ENCODE assay signal across 28 cellular contexts in the genomic region with DNA sequence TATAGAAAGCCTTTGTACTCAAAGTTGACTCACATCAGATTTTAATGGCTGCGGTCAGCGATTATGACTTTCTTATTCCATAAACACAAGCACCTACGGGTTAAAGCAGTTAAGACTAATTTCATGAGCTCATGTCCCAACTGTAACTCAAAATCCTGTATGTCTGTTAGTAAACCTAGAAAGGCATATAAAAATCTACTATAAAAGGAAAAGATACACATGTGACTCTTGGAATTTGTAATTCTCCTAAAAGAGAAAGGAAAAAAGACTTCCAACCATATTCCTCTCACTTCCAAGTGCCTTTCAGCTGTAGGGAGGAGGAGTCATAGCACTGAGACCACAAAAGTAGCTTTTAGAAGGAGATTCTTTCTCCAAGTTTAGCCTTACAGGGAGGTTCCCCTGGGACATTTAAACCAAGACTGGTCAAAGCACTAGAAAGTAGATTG.
DNase-seq lines count a peak whose midpoint lies in the region; ATAC-seq and TF ChIP-seq lines count a peak whose summit lies in the region.
"Had no signal": no experiment of that assay in that cellular context is flagged by ENCODE, and none has a peak within 500 bp of the region (broad histone marks: within the 10 kb centered on the region; RNA-seq: fewer than 3 reads in every experiment).

No MANE protein-coding gene starts in this region.

- H3K27ac ChIP-seq in skeletal muscle tissue (ENCODE audit: low read depth, low read length) (peak overlapping the region; percentile 1), right atrium auricular region (no peak overlapping the region)
- H3K27ac ChIP-seq: body of pancreas, HL-60, ovary, RWPE1 had no signal

- TF ChIP-seq CTCF in fibroblast of the aortic adventitia (IDR thresholded peaks at IDR 0.05; ENCODE audit: insufficient read depth, low read length) (no peak), right atrium auricular region (IDR thresholded peaks at IDR 0.05) (no peak)

- no peak for ATAC-seq in stimulated activated naive CD8-positive, alpha-beta T cell treated with anti-CD3 and anti-CD28 coated beads, Interleukin-15, Interleukin-2, amounts not matched to agents 100 U/mL and 50 U/mL, for 24 hours
- ATAC-seq: activated CD8-positive, alpha-beta memory T cell treated with anti-CD3 and anti-CD28 coated beads, Interleukin-2, amount 10 ng/mL, durations not matched to agents 7 days and 5 days; activated naive CD8-positive, alpha-beta T cell treated with anti-CD3 and anti-CD28 coated beads, Interleukin-2, amount 50 U/mL, for 24 hours; activated T-cell treated with anti-CD3 and anti-CD28 coated beads, Interleukin-2, amount 50 U/mL, for 4 hours; body of pancreas; stimulated activated naive B cell treated with anti-CD40 and anti-IgM and Interleukin-4, amounts not matched to agents 10 μg/mL and 1 μg/mL and 100 μg/mL, for 72 hours had no signal

- H3K9ac ChIP-seq in skeletal muscle tissue (ENCODE audit: low read depth in 1 of 3, low read length in 3 of 3) = no peak overlapping the region

- H3K9me3 ChIP-seq in skeletal muscle tissue (ENCODE audit: control insufficient read depth in 3 of 3, low read length in 3 of 3) = no peaks in the 10 kb centered on the region
- H3K9me3 ChIP-seq in right atrium auricular region = no peaks in the 10 kb centered on the region
- H3K9me3 ChIP-seq: body of pancreas, esophagus muscularis mucosa, ovary, testis, uterus had no signal

- DNase-seq in Daoy (ENCODE audit: low read depth) = peak; percentile 67
- DNase-seq in RPMI7951 (ENCODE audit: low read depth) = peak; percentile 25
- DNase-seq in fibroblast of the aortic adventitia (ENCODE audit: low read depth) = peak; percentile 37
- no peak for DNase-seq in GOT3 (lab: John Stamatoyannopoulos, UW)
- DNase-seq in NCI-H2107 treated with DMSO at 0.1 percent for 48 hours (lab: John Stamatoyannopoulos, UW; ENCODE audit: unreplicated experiment) = no peak
- no peak for DNase-seq in stimulated activated naive CD8-positive, alpha-beta T cell treated with anti-CD3 and anti-CD28 coated beads, Interleukin-15, Interleukin-2, amounts not matched to agents 100 U/mL and 50 U/mL, for 24 hours
- DNase-seq in right atrium auricular region (ENCODE audit: low spot score) = no peak
- DNase-seq: activated CD4-positive, alpha-beta T cell treated with anti-CD3 and anti-CD28 coated beads, Interleukin-2, amount 50 U/mL, for 4 hours; activated CD4-positive, CD25-positive, alpha-beta regulatory T cell; activated CD8-positive, alpha-beta memory T cell treated with anti-CD3 and anti-CD28 coated beads, Interleukin-2, amount 10 ng/mL, durations not matched to agents 7 days and 5 days; activated naive CD8-positive, alpha-beta T cell treated with anti-CD3 and anti-CD28 coated beads, Interleukin-2, amount 50 U/mL, for 24 hours; activated T-cell treated with anti-CD3 and anti-CD28 coated beads, Interleukin-2, amount 50 U/mL, for 4 hours; body of pancreas; H7; hippocampal formation; KG1; NCI-H1436; NCI-H82; nephron progenitor cell; ovary; small intestine; stimulated activated naive B cell treated with anti-CD40 and anti-IgM and Interleukin-4, amounts not matched to agents 10 μg/mL and 1 μg/mL and 100 μg/mL, for 72 hours; testis; uterus had no signal

- no peaks in the 10 kb centered on the region for H3K27me3 ChIP-seq in skeletal muscle tissue (ENCODE audit: control insufficient read depth in 3 of 3, insufficient read depth in 3 of 3, low read length in 3 of 3)
- H3K27me3 ChIP-seq in right atrium auricular region = no peaks in the 10 kb centered on the region
- H3K27me3 ChIP-seq: body of pancreas, esophagus muscularis mucosa, ovary, testis, uterus had no signal

- H3K4me3 ChIP-seq in fibroblast of the aortic adventitia (ENCODE audit: low read depth, low read length) = no peak overlapping the region
- H3K4me3 ChIP-seq in skeletal muscle tissue (ENCODE audit: low read length in 3 of 3) = no peak overlapping the region
- H3K4me3 ChIP-seq in right atrium auricular region = no peak overlapping the region
- H3K4me3 ChIP-seq: body of pancreas, esophagus muscularis mucosa, ovary, testis, uterus had no signal

- H3K36me3 ChIP-seq in skeletal muscle tissue (ENCODE audit: control insufficient read depth in 3 of 3, insufficient read depth in 3 of 3, low read length in 3 of 3) (no peaks in the 10 kb centered on the region), right atrium auricular region (no peaks in the 10 kb centered on the region)
- H3K36me3 ChIP-seq: esophagus muscularis mucosa, ovary, uterus had no signal

- H3K4me1 ChIP-seq in skeletal muscle tissue (ENCODE audit: control insufficient read depth in 3 of 3, insufficient read depth in 3 of 3, low read length in 3 of 3) (peaks cover 0 to 11% (median 1%) of the 10 kb centered on the region in 3 donors), right atrium auricular region (peaks cover 0 to 13% of the 10 kb centered on the region in 2 donors)
- H3K4me1 ChIP-seq: body of pancreas, testis, uterus had no signal

Comparison
In these comparisons a context has a peak if more than half of its experiments do, and no peak if none do; other contexts are left out.
1. DNase-seq: peak in Daoy (single experiment), RPMI7951 (single experiment) and fibroblast of the aortic adventitia (single experiment); none in GOT3 (single experiment), NCI-H2107 treated with DMSO at 0.1 percent for 48 hours (single experiment), stimulated activated naive CD8-positive, alpha-beta T cell treated with anti-CD3 and anti-CD28 coated beads, Interleukin-15, Interleukin-2, amounts not matched to agents 100 U/mL and 50 U/mL, for 24 hours (single experiment) and right atrium auricular region (single experiment).